Comparison of ENCODE assay signal across 9 cellular contexts in the genomic region with DNA sequence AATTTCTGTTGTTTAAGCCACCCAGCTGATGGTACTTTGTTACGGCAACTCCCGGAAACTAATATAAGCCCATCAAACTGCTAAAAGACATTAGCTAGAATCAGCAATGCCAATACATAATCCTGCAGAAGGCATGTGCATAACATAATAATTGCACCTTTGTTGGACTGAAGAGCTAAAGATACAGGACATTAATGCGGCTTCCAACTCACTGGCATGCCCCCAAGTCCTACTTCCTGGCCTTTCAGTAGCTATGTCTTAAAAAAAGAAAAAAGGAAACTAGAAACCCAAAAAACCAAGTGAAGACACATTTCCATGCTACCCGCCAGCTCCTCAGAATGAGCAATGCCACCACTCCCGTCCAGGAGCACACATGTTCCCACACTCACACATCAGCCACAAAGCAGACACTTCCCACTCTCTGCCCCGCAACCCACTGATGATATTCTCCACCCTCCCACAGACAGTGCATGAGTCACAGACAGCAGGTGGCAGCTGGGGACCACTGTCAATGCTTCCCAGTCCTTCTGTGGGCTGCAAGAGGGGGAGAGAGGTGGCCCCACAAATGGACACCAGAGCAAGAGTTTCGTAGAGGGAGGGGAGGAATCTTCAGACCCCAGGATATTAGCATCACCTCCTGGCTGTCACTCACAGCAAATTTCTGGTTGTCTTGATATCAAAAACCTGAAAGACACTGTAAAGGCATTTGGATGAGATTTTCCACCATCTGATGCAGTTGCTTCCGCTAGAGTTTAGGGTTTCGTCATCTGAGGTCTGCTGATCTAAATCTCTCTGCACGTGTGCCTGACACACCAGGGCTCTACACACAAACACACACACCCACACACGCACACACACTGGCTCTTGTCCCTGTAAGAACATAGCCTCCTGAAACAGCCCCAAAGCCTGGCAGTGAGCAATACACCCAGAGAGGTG. TPM values are rescaled to one million over a fixed set of nuclear protein-coding genes. Genes with fewer than 3 reads are reported as not detected.
DNase-seq lines count a peak whose midpoint lies in the region; ATAC-seq and TF ChIP-seq lines count a peak whose summit lies in the region.
"Had no signal": no experiment of that assay in that cellular context is flagged by ENCODE, and none has a peak within 500 bp of the region (broad histone marks: within the 10 kb centered on the region; RNA-seq: fewer than 3 reads in every experiment).

No MANE protein-coding gene starts in this region.

- intact Hi-C loops in aorta (cut with DNase I): no loop called here

- H3K27ac ChIP-seq in aorta (ENCODE audit: low read depth in 1 of 2, low read length in 2 of 2): no peak overlapping the region
- H3K27ac ChIP-seq: 22Rv1 had no signal

- H3K4me3 ChIP-seq in fibroblast of pulmonary artery (replicated peaks; ENCODE audit: low read depth, low read length): no peak overlapping the region
- H3K4me3 ChIP-seq in aorta (ENCODE audit: low read length in 2 of 2): no peak overlapping the region

- DNase-seq in DMS53 (lab: John Stamatoyannopoulos, UW) (peak; percentile 14), DMS53 treated with DMSO at 0.1 percent for 48 hours (lab: John Stamatoyannopoulos, UW; ENCODE audit: unreplicated experiment) (no peak), NCI-H69 (lab: John Stamatoyannopoulos, UW) (peak; percentile 14), fibroblast of pulmonary artery (ENCODE audit: low read depth) (peak; percentile 58), putamen (ENCODE audit: low spot score) (peak; percentile 85), aorta (peak in 1 of 2 donors; percentile 54), dedifferentiated amniotic fluid mesenchymal stem cell (ENCODE audit: extremely low spot score) (no peak)
- DNase-seq in activated T-cell treated with anti-CD3 and anti-CD28 coated beads, Interleukin-2, amount 50 U/mL, for 1 hour: peak; percentile 73

- H3K9me3 ChIP-seq in aorta (ENCODE audit: control insufficient read depth, low read length): no peaks in the 10 kb centered on the region

- no peaks in the 10 kb centered on the region for H3K27me3 ChIP-seq in aorta (ENCODE audit: control insufficient read depth in 1 of 2, insufficient read depth in 2 of 2, low read length in 1 of 2)

- H3K36me3 ChIP-seq in aorta (ENCODE audit: control insufficient read depth in 1 of 2, insufficient read depth in 2 of 2, low read length in 1 of 2): no peaks in the 10 kb centered on the region

- H3K4me1 ChIP-seq in aorta (ENCODE audit: control insufficient read depth in 1 of 2, insufficient read depth in 2 of 2, low read length in 2 of 2): no peaks in the 10 kb centered on the region

- ATAC-seq in aorta (ENCODE audit: low FRiP score): peak; percentile 61

- WGBS in aorta, 2 donors: 79% methylated on average over 11 of the region's 11 CpGs

- no peak for TF ChIP-seq CTCF in fibroblast of pulmonary artery (IDR thresholded peaks at IDR 0.05; ENCODE audit: low read length, missing control alignments)

RNA-seq across cellular contexts. Expression of gene GFOD1, which starts 32.8 kb away (rescaled TPM):
- 10 to 100 TPM; 16.0 to 17.3 TPM for total RNA-seq in aorta
- polyA plus RNA-seq in aorta: 1 to 10 TPM; 1.6 to 2.5 TPM

Comparison
In these comparisons a context has a peak if more than half of its experiments do, and no peak if none do; other contexts are left out.
1. DNase-seq: peak in DMS53 (single experiment), NCI-H69 (single experiment), activated T-cell treated with anti-CD3 and anti-CD28 coated beads, Interleukin-2, amount 50 U/mL, for 1 hour (single experiment), fibroblast of pulmonary artery (single experiment) and putamen (single experiment); none in DMS53 treated with DMSO at 0.1 percent for 48 hours (single experiment) and dedifferentiated amniotic fluid mesenchymal stem cell (single experiment).